ENCODE assay signal across 9 cellular contexts in genomic region chr6:111985202-111985731, GRCh38.
DNase-seq lines count a peak whose midpoint lies in the region; ATAC-seq and TF ChIP-seq lines count a peak whose summit lies in the region.
"Had no signal": no experiment of that assay in that cellular context is flagged by ENCODE, and none has a peak within 500 bp of the region (broad histone marks: within the 10 kb centered on the region; RNA-seq: fewer than 3 reads in every experiment).

No MANE protein-coding gene starts in this region.

- peaks cover 33% of the 10 kb centered on the region for H3K4me1 Mint-ChIP-seq in activated CD8-positive, alpha-beta memory T cell treated with anti-CD3 and anti-CD28 coated beads, Interleukin-2, amount 10 ng/mL, durations not matched to agents 7 days and 5 days
- peaks cover 34% of the 10 kb centered on the region for H3K4me1 Mint-ChIP-seq in WTC11

- CTCF ChIA-PET in activated CD8-positive, alpha-beta memory T cell treated with anti-CD3 and anti-CD28 coated beads, Interleukin-2, amount 10 ng/mL, durations not matched to agents 7 days and 5 days (lab: Charles Lee) = interaction anchor here (0.8 to 1.8 kb wide), 3 partner anchors 8 to 112 kb away, joined by 3 to 5 read pairs (median 3); partner anchors contain the start of gene FYN
- CTCF ChIA-PET in WTC11 (lab: Charles Lee) = interaction anchor here (0.6 to 1.9 kb wide), 7 partner anchors 13 to 341 kb away, joined by 3 to 13 read pairs (median 3); partner anchors contain the start of gene FYN

- H3K9me3 Mint-ChIP-seq in activated CD8-positive, alpha-beta memory T cell treated with anti-CD3 and anti-CD28 coated beads, Interleukin-2, amount 10 ng/mL, durations not matched to agents 7 days and 5 days (ENCODE audit: low read depth) = peaks cover 3% of the 10 kb centered on the region
- peaks cover 42% of the 10 kb centered on the region for H3K9me3 Mint-ChIP-seq in WTC11

- H3K27ac Mint-ChIP-seq in activated CD8-positive, alpha-beta memory T cell treated with anti-CD3 and anti-CD28 coated beads, Interleukin-2, amount 10 ng/mL, durations not matched to agents 7 days and 5 days = no peak overlapping the region
- H3K27ac Mint-ChIP-seq in WTC11 = peak overlapping the region; percentile 47

- peak; percentile 21 for DNase-seq in activated CD8-positive, alpha-beta memory T cell treated with anti-CD3 and anti-CD28 coated beads, Interleukin-2, amount 50 U/mL, for 1 hour (ENCODE audit: extremely low read depth)
- no peak for DNase-seq in activated CD8-positive, alpha-beta memory T cell treated with anti-CD3 and anti-CD28 coated beads, Interleukin-2, amount 10 ng/mL, durations not matched to agents 7 days and 5 days
- no peak for DNase-seq in WTC11 (ENCODE audit: low spot score)
- peak; percentile 85 for DNase-seq in fibroblast of the aortic adventitia (ENCODE audit: low read depth)
- DNase-seq in stimulated activated CD8-positive, alpha-beta memory T cell treated with anti-CD3 and anti-CD28 coated beads, Interleukin-15, amount 100 ng/mL, for 4 hours (ENCODE audit: low read depth in 2 of 2) = peak; percentile 24 to 33
- no peak for DNase-seq in KG1 (lab: John Stamatoyannopoulos, UW)
- DNase-seq in GOT3 (lab: John Stamatoyannopoulos, UW) = no peak

- no peak overlapping the region for H3K4me3 ChIP-seq in fibroblast of the aortic adventitia (ENCODE audit: low read depth, low read length)
- H3K4me3 ChIP-seq: BLaER1 treated with 17β-estradiol and CSF1 and Interleukin-3, amounts not matched to agents 10 nM and 100 nM had no signal

- H3K36me3 Mint-ChIP-seq in activated CD8-positive, alpha-beta memory T cell treated with anti-CD3 and anti-CD28 coated beads, Interleukin-2, amount 10 ng/mL, durations not matched to agents 7 days and 5 days = peaks cover 5% of the 10 kb centered on the region
- H3K36me3 Mint-ChIP-seq in WTC11 = peaks cover 32% of the 10 kb centered on the region

- H3K27me3 Mint-ChIP-seq in activated CD8-positive, alpha-beta memory T cell treated with anti-CD3 and anti-CD28 coated beads, Interleukin-2, amount 10 ng/mL, durations not matched to agents 7 days and 5 days = no peaks in the 10 kb centered on the region
- H3K27me3 Mint-ChIP-seq in WTC11 (ENCODE audit: low read depth) = peaks cover 42% of the 10 kb centered on the region

- H3K4me3 Mint-ChIP-seq in activated CD8-positive, alpha-beta memory T cell treated with anti-CD3 and anti-CD28 coated beads, Interleukin-2, amount 10 ng/mL, durations not matched to agents 7 days and 5 days = no peak overlapping the region
- H3K4me3 Mint-ChIP-seq in WTC11 = no peak overlapping the region

- TF ChIP-seq CTCF in WTC11 (IDR thresholded peaks at IDR 0.05) (no peak), fibroblast of the aortic adventitia (IDR thresholded peaks at IDR 0.05; ENCODE audit: insufficient read depth, low read length) (no peak)

- POLR2A ChIA-PET in WTC11 (lab: Charles Lee) = interaction anchor here (1.2 kb wide), 1 partner anchor 112 kb away, joined by 3 read pairs; the partner anchor contains the start of gene FYN

- no peak for ATAC-seq in activated CD8-positive, alpha-beta memory T cell treated with anti-CD3 and anti-CD28 coated beads, Interleukin-2, amount 10 ng/mL, durations not matched to agents 7 days and 5 days
- peak; percentile 87 for ATAC-seq in WTC11
- no peak for ATAC-seq in GM19351 (IDR thresholded peaks at IDR 0.05; ENCODE audit: unreplicated experiment)

TF ChIP-seq in WTC11, 78 proteins besides CTCF, POLR2A, EP300 and RAD21:
- TF ChIP-seq MAX (CRISPR knock-in tag; IDR thresholded peaks at IDR 0.05) = peak; percentile 82; the same call in 1 of the 2 replicates
- no peak for TF ChIP-seq ZNF423 (CRISPR knock-in tag; IDR thresholded peaks at IDR 0.05)
- peak; percentile 77; the same call in 1 of the 2 replicates for TF ChIP-seq TEAD1 (CRISPR knock-in tag; IDR thresholded peaks at IDR 0.05)
- peak; percentile 85 for TF ChIP-seq USF2 (CRISPR knock-in tag; IDR thresholded peaks at IDR 0.05)
- TF ChIP-seq GRHL2 (CRISPR knock-in tag; IDR thresholded peaks at IDR 0.05; ENCODE audit: insufficient replicate concordance, severe bottlenecking) = no peak
- peak; percentile 86 for TF ChIP-seq USF1 (CRISPR knock-in tag; IDR thresholded peaks at IDR 0.05)
- TF ChIP-seq ZNF317 (CRISPR knock-in tag; IDR thresholded peaks at IDR 0.05; ENCODE audit: borderline replicate concordance, low read depth) = no peak
- TF ChIP-seq SMAD3 (CRISPR knock-in tag; IDR thresholded peaks at IDR 0.05; ENCODE audit: borderline replicate concordance) = peak; percentile 75; the same call in 1 of the 2 replicates
- TF ChIP-seq ETV6 (CRISPR knock-in tag; IDR thresholded peaks at IDR 0.05) = peak; percentile 35; the same call in 1 of the 2 replicates

Comparison
In these comparisons a context has a peak if more than half of its experiments do, and no peak if none do; other contexts are left out.
1. DNase-seq: peak in activated CD8-positive, alpha-beta memory T cell treated with anti-CD3 and anti-CD28 coated beads, Interleukin-2, amount 50 U/mL, for 1 hour (single experiment), fibroblast of the aortic adventitia (single experiment) and stimulated activated CD8-positive, alpha-beta memory T cell treated with anti-CD3 and anti-CD28 coated beads, Interleukin-15, amount 100 ng/mL, for 4 hours (2 of 2); none in activated CD8-positive, alpha-beta memory T cell treated with anti-CD3 and anti-CD28 coated beads, Interleukin-2, amount 10 ng/mL, durations not matched to agents 7 days and 5 days (single experiment), WTC11 (single experiment), KG1 (single experiment) and GOT3 (single experiment).